In genomic region chr19:48822514-48822913, GRCh38 we compare ENCODE assay signal across 1 cellular context.
TF ChIP-seq lines count a peak whose summit lies in the region.

No MANE protein-coding gene starts in this region.

TF ChIP-seq in HEK293, 187 proteins besides CTCF, POLR2A, EP300 and RAD21 (continued from another document and continues in another):
- TF ChIP-seq ZFP41 (tag by site-specific recombination; IDR thresholded peaks at IDR 0.05; ENCODE audit: borderline replicate concordance) (no peak), PATZ1 (tag by site-specific recombination; IDR thresholded peaks at IDR 0.05) (no peak), ZNF513 (tag by site-specific recombination; IDR thresholded peaks at IDR 0.05) (peak; percentile 97), ZFP3 (tag by site-specific recombination; IDR thresholded peaks at IDR 0.05; ENCODE audit: low read depth) (no peak), YY2 (tag by site-specific recombination; IDR thresholded peaks at IDR 0.05) (peak; percentile 77; the same call in 1 of the 2 replicates), ZNF544 (tag by site-specific recombination; IDR thresholded peaks at IDR 0.05) (no peak), ZNF514 (tag by site-specific recombination; IDR thresholded peaks at IDR 0.05) (no peak), ZNF148 (tag by site-specific recombination; IDR thresholded peaks at IDR 0.05; ENCODE audit: borderline replicate concordance) (no peak), PRDM6 (tag by site-specific recombination; IDR thresholded peaks at IDR 0.05) (no peak), ZBTB17 (tag by site-specific recombination; IDR thresholded peaks at IDR 0.05) (no peak), ZNF449 (tag by site-specific recombination; IDR thresholded peaks at IDR 0.05) (no peak), ZNF521 (tag by site-specific recombination; IDR thresholded peaks at IDR 0.05) (peak; percentile 26; the same call in 1 of the 2 replicates), YY1 (tag by site-specific recombination; IDR thresholded peaks at IDR 0.05) (no peak), ZNF621 (tag by site-specific recombination; IDR thresholded peaks at IDR 0.05) (no peak), ZNF302 (tag by site-specific recombination; IDR thresholded peaks at IDR 0.05; ENCODE audit: low read depth) (peak; percentile 14; the same call in 1 of the 2 replicates), ZNF423 (tag by site-specific recombination; IDR thresholded peaks at IDR 0.05) (no peak), ZNF23 (tag by site-specific recombination; IDR thresholded peaks at IDR 0.05; ENCODE audit: borderline replicate concordance) (0 out of 2 replicates have a peak, but pooled peaks have one; percentile 21), ZNF580 (tag by site-specific recombination; IDR thresholded peaks at IDR 0.05) (0 out of 2 replicates have a peak, but pooled peaks have one; percentile 8), ZNF518A (tag by site-specific recombination; conservative IDR thresholded peaks at IDR 0.05; ENCODE audit: low read depth) (no peak), ZNF404 (tag by site-specific recombination; IDR thresholded peaks at IDR 0.05) (no peak), ZNF2 (tag by site-specific recombination; IDR thresholded peaks at IDR 0.05) (no peak), ZNF26 (tag by site-specific recombination; IDR thresholded peaks at IDR 0.05) (no peak), ZNF416 (tag by site-specific recombination; IDR thresholded peaks at IDR 0.05) (0 out of 2 replicates have a peak, but pooled peaks have one; percentile 10), ZNF645 (tag by site-specific recombination; IDR thresholded peaks at IDR 0.05) (no peak), ZNF18 (tag by site-specific recombination; IDR thresholded peaks at IDR 0.05) (no peak), ZNF292 (tag by site-specific recombination; IDR thresholded peaks at IDR 0.05; ENCODE audit: borderline replicate concordance, low read depth) (no peak), ZNF654 (tag by site-specific recombination; IDR thresholded peaks at IDR 0.05; ENCODE audit: low read depth) (no peak), AEBP2 (tag by site-specific recombination; IDR thresholded peaks at IDR 0.05; ENCODE audit: borderline replicate concordance) (no peak), ZNF311 (tag by site-specific recombination; IDR thresholded peaks at IDR 0.05; ENCODE audit: borderline replicate concordance) (peak; percentile 80), ZNF274 (IDR thresholded peaks at IDR 0.05; ENCODE audit: low read length) (no peak), ZNF274 (tag by site-specific recombination; IDR thresholded peaks at IDR 0.05; ENCODE audit: borderline replicate concordance) (no peak; the same call in 1 of the 2 replicates), ZNF223 (tag by site-specific recombination; IDR thresholded peaks at IDR 0.05) (no peak)
